ENCODE assay signal across 8 cellular contexts in genomic region chr17:42311240-42312034, GRCh38. TPM values are rescaled to one million over a fixed set of nuclear protein-coding genes. Genes with fewer than 3 reads are reported as not detected.
DNase-seq lines count a peak whose midpoint lies in the region; ATAC-seq and TF ChIP-seq lines count a peak whose summit lies in the region.

No MANE protein-coding gene starts in this region.

- no peaks in the 10 kb centered on the region for H3K9me3 ChIP-seq in PC-9 (ENCODE audit: insufficient read depth, low read depth)

- H2AFZ ChIP-seq in PC-9, result no peak overlapping the region

- POLR2A ChIA-PET in PC-9 (lab: Charles Lee; ENCODE audit: unreplicated experiment), result no interaction called here

- H3K4me1 Mint-ChIP-seq in central memory CD8-positive, alpha-beta T cell, result peaks cover 43% of the 10 kb centered on the region
- H3K4me1 Mint-ChIP-seq in stimulated activated memory B cell treated with anti-CD40 and anti-IgM and Interleukin-4, amounts not matched to agents 10 μg/mL and 1 μg/mL and 100 μg/mL, for 72 hours, result peaks cover 68% of the 10 kb centered on the region

- H4K20me1 ChIP-seq in PC-9 (ENCODE audit: insufficient read depth), result no peaks in the 10 kb centered on the region

- peaks cover 44% of the 10 kb centered on the region for H3K36me3 Mint-ChIP-seq in central memory CD8-positive, alpha-beta T cell (ENCODE audit: insufficient read depth)
- peaks cover 57% of the 10 kb centered on the region for H3K36me3 Mint-ChIP-seq in stimulated activated memory B cell treated with anti-CD40 and anti-IgM and Interleukin-4, amounts not matched to agents 10 μg/mL and 1 μg/mL and 100 μg/mL, for 72 hours

- peak overlapping the region; percentile 63 for H3K27ac ChIP-seq in layer of hippocampus (ENCODE audit: low read depth, low read length)
- no peak overlapping the region for H3K27ac ChIP-seq in PC-9

- CTCF ChIA-PET in PC-9 (lab: Charles Lee), result no interaction called here

- no peaks in the 10 kb centered on the region for H3K27me3 Mint-ChIP-seq in central memory CD8-positive, alpha-beta T cell
- no peaks in the 10 kb centered on the region for H3K27me3 Mint-ChIP-seq in stimulated activated memory B cell treated with anti-CD40 and anti-IgM and Interleukin-4, amounts not matched to agents 10 μg/mL and 1 μg/mL and 100 μg/mL, for 72 hours

- H3F3A ChIP-seq in PC-9 (ENCODE audit: insufficient read depth, low read depth), result no peaks in the 10 kb centered on the region; the same call in 1 of the 2 replicates

- TF ChIP-seq CTCF in PC-9 (conservative IDR thresholded peaks at IDR 0.05), result no peak

- H3K4me2 ChIP-seq in PC-9, result no peak overlapping the region

- H3K9me2 ChIP-seq in PC-9 (ENCODE audit: insufficient read depth), result no peaks in the 10 kb centered on the region

- intact Hi-C loops in PC-9 (cut with micrococcal nuclease; ENCODE audit: unreplicated experiment), result no loop called here

- no peaks in the 10 kb centered on the region for H3K9me3 Mint-ChIP-seq in central memory CD8-positive, alpha-beta T cell
- H3K9me3 Mint-ChIP-seq in stimulated activated memory B cell treated with anti-CD40 and anti-IgM and Interleukin-4, amounts not matched to agents 10 μg/mL and 1 μg/mL and 100 μg/mL, for 72 hours, result no peaks in the 10 kb centered on the region

- H3K79me2 ChIP-seq in PC-9 (ENCODE audit: low read depth), result no peaks in the 10 kb centered on the region

- H3K4me1 ChIP-seq in PC-9 (replicated peaks; ENCODE audit: insufficient read depth), result no peaks in the 10 kb centered on the region

- H3K27me3 ChIP-seq in layer of hippocampus (ENCODE audit: control insufficient read depth, insufficient read depth, low read length) (no peaks in the 10 kb centered on the region), PC-9 (ENCODE audit: insufficient read depth, low read depth) (no peaks in the 10 kb centered on the region)

- no peak for ATAC-seq in central memory CD8-positive, alpha-beta T cell (replicated peaks; ENCODE audit: extremely low read depth, poor library complexity, severe bottlenecking)
- ATAC-seq in stimulated activated memory B cell treated with anti-CD40 and anti-IgM and Interleukin-4, amounts not matched to agents 10 μg/mL and 1 μg/mL and 100 μg/mL, for 72 hours, result no peak

- peak overlapping the region; percentile 52 for H3K4me3 Mint-ChIP-seq in central memory CD8-positive, alpha-beta T cell
- peak overlapping the region; percentile 47 for H3K4me3 Mint-ChIP-seq in stimulated activated memory B cell treated with anti-CD40 and anti-IgM and Interleukin-4, amounts not matched to agents 10 μg/mL and 1 μg/mL and 100 μg/mL, for 72 hours

- H3K27ac Mint-ChIP-seq in central memory CD8-positive, alpha-beta T cell (ENCODE audit: low read depth), result peak overlapping the region; percentile 83
- H3K27ac Mint-ChIP-seq in stimulated activated memory B cell treated with anti-CD40 and anti-IgM and Interleukin-4, amounts not matched to agents 10 μg/mL and 1 μg/mL and 100 μg/mL, for 72 hours, result peak overlapping the region; percentile 67

- H3K36me3 ChIP-seq in PC-9 (ENCODE audit: low read depth), result no peaks in the 10 kb centered on the region

- BruUV-seq in PC-9 (replicated peaks; lab: Mats Ljungman, UMichigan), result no TSS peak

- peak; percentile 95 for DNase-seq in GM03348 (ENCODE audit: low spot score)
- peak; percentile 84 for DNase-seq in NCI-H510A treated with DMSO at 0.1 percent for 48 hours (lab: John Stamatoyannopoulos, UW)
- no peak for DNase-seq in central memory CD8-positive, alpha-beta T cell (ENCODE audit: low spot score in 2 of 2)
- no peak for DNase-seq in germinal center (ENCODE audit: low spot score)
- no peak for DNase-seq in PC-9
- no peak for DNase-seq in T-helper 9 cell

- H3K4me3 ChIP-seq in PC-9, result no peak overlapping the region

RNA-seq across cellular contexts. Expression of gene STAT5A, which starts 23.1 kb away (rescaled TPM):
- total RNA-seq in PC-9 (2021), result 3.4 and 12.1 TPM in 2 replicates

RNA-seq across cellular contexts. Expression of gene STAT5B, which starts 35.2 kb away (rescaled TPM):
- total RNA-seq in PC-9 (2021), result 19.5 and 21.1 TPM in 2 replicates

Comparison
In these comparisons a context has a peak if more than half of its experiments do, and no peak if none do; other contexts are left out.
1. DNase-seq: peak in GM03348 (single experiment) and NCI-H510A treated with DMSO at 0.1 percent for 48 hours (single experiment); none in central memory CD8-positive, alpha-beta T cell (0 of 2), germinal center (single experiment), PC-9 (0 of 2) and T-helper 9 cell (single experiment).